30 cellular contexts compared by ENCODE assay signal in the genomic region with DNA sequence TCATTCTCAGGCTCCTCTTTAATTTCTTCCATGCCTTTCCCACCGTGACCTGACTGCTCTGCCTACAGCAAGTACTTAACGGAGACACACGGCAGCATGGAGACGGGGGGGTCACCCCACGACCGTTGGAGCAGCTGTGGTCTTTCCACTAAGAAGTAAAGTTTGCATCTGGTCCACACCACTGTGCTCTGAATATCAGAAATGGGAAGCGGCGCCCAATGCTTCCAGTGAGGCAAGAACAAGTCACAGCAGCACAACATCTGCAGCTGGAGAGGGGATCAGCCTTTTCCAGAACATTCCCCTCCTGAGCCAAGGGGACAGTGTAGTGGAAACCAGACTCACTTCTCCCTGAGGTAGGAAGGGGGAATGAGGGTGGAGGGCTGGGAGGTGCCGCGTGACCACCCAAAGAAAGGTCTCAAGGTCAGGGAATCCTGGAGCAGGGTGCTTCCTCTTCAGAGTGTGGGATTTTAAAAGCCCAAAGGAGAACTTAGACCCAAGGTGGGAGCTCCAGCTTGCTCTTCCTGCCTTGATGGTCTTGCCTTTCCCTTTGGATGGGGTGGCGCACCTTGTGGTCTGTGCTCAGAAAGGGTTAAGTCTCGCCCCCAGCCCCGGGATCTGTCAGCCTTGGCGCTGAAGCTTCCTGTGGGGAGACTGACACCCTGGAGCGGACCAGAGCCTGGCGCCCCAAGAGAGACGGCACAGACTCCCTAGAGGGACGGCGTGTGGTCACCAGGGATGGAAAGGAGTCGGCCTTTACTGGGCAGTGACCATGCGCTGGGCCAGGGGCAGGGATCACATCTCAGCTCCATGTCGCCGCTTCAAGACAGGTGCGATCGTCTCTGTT. TPM values are rescaled to one million over a fixed set of nuclear protein-coding genes. Genes with fewer than 3 reads are reported as not detected.
DNase-seq lines count a peak whose midpoint lies in the region; ATAC-seq and TF ChIP-seq lines count a peak whose summit lies in the region.
"Had no signal": no experiment of that assay in that cellular context is flagged by ENCODE, and none has a peak within 500 bp of the region (broad histone marks: within the 10 kb centered on the region; RNA-seq: fewer than 3 reads in every experiment).

No MANE protein-coding gene starts in this region.

- H3K36me3 Mint-ChIP-seq in activated naive CD8-positive, alpha-beta T cell treated with anti-CD3 and anti-CD28 coated beads, Interleukin-2, amount 50 U/mL, for 24 hours (ENCODE audit: low read depth) = no peaks in the 10 kb centered on the region
- H3K36me3 Mint-ChIP-seq: activated naive CD4-positive, alpha-beta T cell treated with anti-CD3 and anti-CD28 coated beads, Interleukin-2, amount 10 ng/mL, durations not matched to agents 7 days and 5 days; CD8-positive, alpha-beta memory T cell; natural killer cell; stimulated activated naive B cell treated with anti-CD40 and anti-IgM and Interleukin-4, amounts not matched to agents 10 μg/mL and 1 μg/mL and 100 μg/mL, for 72 hours had no signal

- no peaks in the 10 kb centered on the region for H3K36me3 ChIP-seq in ACC112 (ENCODE audit: insufficient read depth, low read length)
- H3K36me3 ChIP-seq in WERI-Rb-1 = no peaks in the 10 kb centered on the region
- no peaks in the 10 kb centered on the region for H3K36me3 ChIP-seq in left ventricle myocardium inferior
- H3K36me3 ChIP-seq: BE2C, cardiac muscle cell had no signal

- no peak overlapping the region for H3K27ac ChIP-seq in ACC112 (ENCODE audit: low read depth, low read length)
- no peak overlapping the region for H3K27ac ChIP-seq in WERI-Rb-1
- H3K27ac ChIP-seq in left ventricle myocardium inferior (replicated peaks) = peak overlapping the region; percentile 69
- H3K27ac ChIP-seq: cardiac muscle cell had no signal

- DNase-seq in WERI-Rb-1 = peak; percentile 39
- DNase-seq in left ventricle myocardium inferior = peak; percentile 40
- no peak for DNase-seq in sciatic nerve (ENCODE audit: low spot score)
- DNase-seq in COLO829 (ENCODE audit: low spot score) = no peak
- DNase-seq in iPS-NIHi11 (ENCODE audit: low spot score) = no peak
- no peak for DNase-seq in activated naive CD8-positive, alpha-beta T cell treated with anti-CD3 and anti-CD28 coated beads, Interleukin-2, amount 50 U/mL, for 24 hours
- DNase-seq: activated CD4-positive, alpha-beta T cell treated with anti-CD3 and anti-CD28 coated beads, Interleukin-2, amount 50 U/mL, for 48 hours; activated CD4-positive, CD25-positive, alpha-beta regulatory T cell treated with anti-CD3 and anti-CD28 coated beads, Interleukin-2, amount 50 U/mL, for 72 hours; activated CD8-positive, alpha-beta memory T cell treated with anti-CD3 and anti-CD28 coated beads, Interleukin-2, amount 50 U/mL, for 4 hours; activated naive CD4-positive, alpha-beta T cell treated with anti-CD3 and anti-CD28 coated beads, Interleukin-2, amount 10 ng/mL, durations not matched to agents 7 days and 5 days; amygdala; BE2C; CD8-positive, alpha-beta memory T cell; cortex of kidney; glutamatergic neuron; H9; mucosa of descending colon; natural killer cell; NCI-H1105 treated with DMSO at 0.1 percent for 48 hours; NCI-H526 treated with DMSO at 0.1 percent for 48 hours; occipital lobe; SHP77; stimulated activated naive B cell treated with anti-CD40 and anti-IgM and Interleukin-4, amounts not matched to agents 10 μg/mL and 1 μg/mL and 100 μg/mL, for 72 hours; T-helper 2 cell had no signal

- H3K9me3 ChIP-seq in WERI-Rb-1 (ENCODE audit: severe bottlenecking) = no peaks in the 10 kb centered on the region
- no peaks in the 10 kb centered on the region for H3K9me3 ChIP-seq in left ventricle myocardium inferior (replicated peaks)
- H3K9me3 ChIP-seq: BE2C, mucosa of descending colon had no signal

- H3K27me3 Mint-ChIP-seq in activated naive CD8-positive, alpha-beta T cell treated with anti-CD3 and anti-CD28 coated beads, Interleukin-2, amount 50 U/mL, for 24 hours = no peaks in the 10 kb centered on the region

- no peaks in the 10 kb centered on the region for H3K79me2 ChIP-seq in ACC112 (ENCODE audit: control insufficient read depth, insufficient read depth, low read length, unreplicated experiment)

- no peak overlapping the region for H3K27ac Mint-ChIP-seq in activated naive CD8-positive, alpha-beta T cell treated with anti-CD3 and anti-CD28 coated beads, Interleukin-2, amount 50 U/mL, for 24 hours
- H3K27ac Mint-ChIP-seq: activated naive CD4-positive, alpha-beta T cell treated with anti-CD3 and anti-CD28 coated beads, Interleukin-2, amount 10 ng/mL, durations not matched to agents 7 days and 5 days; CD8-positive, alpha-beta memory T cell; H9; natural killer cell; stimulated activated naive B cell treated with anti-CD40 and anti-IgM and Interleukin-4, amounts not matched to agents 10 μg/mL and 1 μg/mL and 100 μg/mL, for 72 hours had no signal

- H3K27me3 ChIP-seq in ACC112 (ENCODE audit: insufficient read depth, low read length) = no peaks in the 10 kb centered on the region
- no peaks in the 10 kb centered on the region for H3K27me3 ChIP-seq in WERI-Rb-1 (ENCODE audit: insufficient read depth, low read depth, severe bottlenecking)
- peaks cover 37% of the 10 kb centered on the region for H3K27me3 ChIP-seq in left ventricle myocardium inferior (ENCODE audit: low read depth)
- H3K27me3 ChIP-seq: BE2C, cardiac muscle cell had no signal

- no peak overlapping the region for H2AFZ ChIP-seq in ACC112 (ENCODE audit: low read length, unreplicated experiment)

- peak; percentile 5 for ATAC-seq in sciatic nerve
- no peak for ATAC-seq in activated naive CD8-positive, alpha-beta T cell treated with anti-CD3 and anti-CD28 coated beads, Interleukin-2, amount 50 U/mL, for 24 hours
- ATAC-seq in activated CD4-positive, CD25-positive, alpha-beta regulatory T cell treated with anti-CD3 and anti-CD28 coated beads, Interleukin-2, amount 50 U/mL, for 24 hours = no peak
- ATAC-seq: GM12878; mucosa of descending colon; natural killer cell; stimulated activated naive B cell treated with anti-CD40 and anti-IgM and Interleukin-4, amounts not matched to agents 10 μg/mL and 1 μg/mL and 100 μg/mL, for 72 hours had no signal

- H3K9me3 Mint-ChIP-seq in activated naive CD8-positive, alpha-beta T cell treated with anti-CD3 and anti-CD28 coated beads, Interleukin-2, amount 50 U/mL, for 24 hours = no peaks in the 10 kb centered on the region
- H3K9me3 Mint-ChIP-seq: activated naive CD4-positive, alpha-beta T cell treated with anti-CD3 and anti-CD28 coated beads, Interleukin-2, amount 10 ng/mL, durations not matched to agents 7 days and 5 days; H9; natural killer cell had no signal

- TF ChIP-seq CTCF in WERI-Rb-1 (IDR thresholded peaks at IDR 0.05; ENCODE audit: low read depth, low read length) (no peak), left ventricle myocardium inferior (IDR thresholded peaks at IDR 0.05; ENCODE audit: borderline replicate concordance) (no peak)

- no peaks in the 10 kb centered on the region for H3K4me1 Mint-ChIP-seq in activated naive CD8-positive, alpha-beta T cell treated with anti-CD3 and anti-CD28 coated beads, Interleukin-2, amount 50 U/mL, for 24 hours
- H3K4me1 Mint-ChIP-seq: activated naive CD4-positive, alpha-beta T cell treated with anti-CD3 and anti-CD28 coated beads, Interleukin-2, amount 10 ng/mL, durations not matched to agents 7 days and 5 days; CD8-positive, alpha-beta memory T cell; natural killer cell; stimulated activated naive B cell treated with anti-CD40 and anti-IgM and Interleukin-4, amounts not matched to agents 10 μg/mL and 1 μg/mL and 100 μg/mL, for 72 hours had no signal

- H3K4me1 ChIP-seq in ACC112 (ENCODE audit: control insufficient read depth, insufficient read depth, low read length, unreplicated experiment) (peaks cover 13% of the 10 kb centered on the region), left ventricle myocardium inferior (peaks cover 16% of the 10 kb centered on the region)
- H3K4me1 ChIP-seq: BE2C had no signal

- no peak overlapping the region for H3K4me3 Mint-ChIP-seq in activated naive CD8-positive, alpha-beta T cell treated with anti-CD3 and anti-CD28 coated beads, Interleukin-2, amount 50 U/mL, for 24 hours
- H3K4me3 Mint-ChIP-seq: activated naive CD4-positive, alpha-beta T cell treated with anti-CD3 and anti-CD28 coated beads, Interleukin-2, amount 10 ng/mL, durations not matched to agents 7 days and 5 days; CD8-positive, alpha-beta memory T cell; H9; natural killer cell; stimulated activated naive B cell treated with anti-CD40 and anti-IgM and Interleukin-4, amounts not matched to agents 10 μg/mL and 1 μg/mL and 100 μg/mL, for 72 hours had no signal

- intact Hi-C loops in left ventricle myocardium inferior (cut with micrococcal nuclease) (no loop called here), sciatic nerve (cut with DNase I) (no loop called here)

- peak overlapping the region; percentile 43; the same call in 1 of the 2 replicates for H3K4me3 ChIP-seq in ACC112 (ENCODE audit: low read depth, low read length)
- H3K4me3 ChIP-seq in WERI-Rb-1 (ENCODE audit: low read depth, low read length) = no peak overlapping the region
- no peak overlapping the region for H3K4me3 ChIP-seq in left ventricle myocardium inferior
- H3K4me3 ChIP-seq: cardiac muscle cell, GM12878, lung, mucosa of descending colon had no signal

RNA-seq across cellular contexts. Expression of a gene that starts 25.6 kb away (rescaled TPM):
- total RNA-seq in left ventricle myocardium inferior = 14.4 TPM
- 45.6 TPM for total RNA-seq in sciatic nerve
- total RNA-seq: CD8-positive, alpha-beta memory T cell; kidney epithelial cell; natural killer cell had no signal

Comparison
In these comparisons a context has a peak if more than half of its experiments do, and no peak if none do; other contexts are left out.
1. DNase-seq: peak in WERI-Rb-1 (single experiment) and left ventricle myocardium inferior (single experiment); none in sciatic nerve (single experiment), COLO829 (single experiment), iPS-NIHi11 (single experiment) and activated naive CD8-positive, alpha-beta T cell treated with anti-CD3 and anti-CD28 coated beads, Interleukin-2, amount 50 U/mL, for 24 hours (single experiment).